ENCODE assay signal across 1 cellular context in genomic region chr20:49230021-49230420, GRCh38.
TF ChIP-seq lines count a peak whose summit lies in the region.

No MANE protein-coding gene starts in this region.

TF ChIP-seq in GM12878, 131 proteins besides CTCF, POLR2A, EP300 and RAD21:
- TF ChIP-seq CHD4 (IDR thresholded peaks at IDR 0.05), result no peak
- TF ChIP-seq, protein P1, sequence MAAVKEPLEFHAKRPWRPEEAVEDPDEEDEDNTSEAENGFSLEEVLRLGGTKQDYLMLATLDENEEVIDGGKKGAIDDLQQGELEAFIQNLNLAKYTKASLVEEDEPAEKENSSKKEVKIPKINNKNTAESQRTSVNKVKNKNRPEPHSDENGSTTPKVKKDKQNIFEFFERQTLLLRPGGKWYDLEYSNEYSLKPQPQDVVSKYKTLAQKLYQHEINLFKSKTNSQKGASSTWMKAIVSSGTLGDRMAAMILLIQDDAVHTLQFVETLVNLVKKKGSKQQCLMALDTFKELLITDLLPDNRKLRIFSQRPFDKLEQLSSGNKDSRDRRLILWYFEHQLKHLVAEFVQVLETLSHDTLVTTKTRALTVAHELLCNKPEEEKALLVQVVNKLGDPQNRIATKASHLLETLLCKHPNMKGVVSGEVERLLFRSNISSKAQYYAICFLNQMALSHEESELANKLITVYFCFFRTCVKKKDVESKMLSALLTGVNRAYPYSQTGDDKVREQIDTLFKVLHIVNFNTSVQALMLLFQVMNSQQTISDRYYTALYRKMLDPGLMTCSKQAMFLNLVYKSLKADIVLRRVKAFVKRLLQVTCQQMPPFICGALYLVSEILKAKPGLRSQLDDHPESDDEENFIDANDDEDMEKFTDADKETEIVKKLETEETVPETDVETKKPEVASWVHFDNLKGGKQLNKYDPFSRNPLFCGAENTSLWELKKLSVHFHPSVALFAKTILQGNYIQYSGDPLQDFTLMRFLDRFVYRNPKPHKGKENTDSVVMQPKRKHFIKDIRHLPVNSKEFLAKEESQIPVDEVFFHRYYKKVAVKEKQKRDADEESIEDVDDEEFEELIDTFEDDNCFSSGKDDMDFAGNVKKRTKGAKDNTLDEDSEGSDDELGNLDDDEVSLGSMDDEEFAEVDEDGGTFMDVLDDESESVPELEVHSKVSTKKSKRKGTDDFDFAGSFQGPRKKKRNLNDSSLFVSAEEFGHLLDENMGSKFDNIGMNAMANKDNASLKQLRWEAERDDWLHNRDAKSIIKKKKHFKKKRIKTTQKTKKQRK (IDR thresholded peaks at IDR 0.05; ENCODE audit: low read depth, low read length), result no peak
- no peak for TF ChIP-seq STAT1 (conservative IDR thresholded peaks at IDR 0.05)
- TF ChIP-seq EED (IDR thresholded peaks at IDR 0.05; ENCODE audit: low read depth), result no peak
- TF ChIP-seq SP1 (IDR thresholded peaks at IDR 0.05; ENCODE audit: low read depth, low read length), result no peak
